In the genomic region with DNA sequence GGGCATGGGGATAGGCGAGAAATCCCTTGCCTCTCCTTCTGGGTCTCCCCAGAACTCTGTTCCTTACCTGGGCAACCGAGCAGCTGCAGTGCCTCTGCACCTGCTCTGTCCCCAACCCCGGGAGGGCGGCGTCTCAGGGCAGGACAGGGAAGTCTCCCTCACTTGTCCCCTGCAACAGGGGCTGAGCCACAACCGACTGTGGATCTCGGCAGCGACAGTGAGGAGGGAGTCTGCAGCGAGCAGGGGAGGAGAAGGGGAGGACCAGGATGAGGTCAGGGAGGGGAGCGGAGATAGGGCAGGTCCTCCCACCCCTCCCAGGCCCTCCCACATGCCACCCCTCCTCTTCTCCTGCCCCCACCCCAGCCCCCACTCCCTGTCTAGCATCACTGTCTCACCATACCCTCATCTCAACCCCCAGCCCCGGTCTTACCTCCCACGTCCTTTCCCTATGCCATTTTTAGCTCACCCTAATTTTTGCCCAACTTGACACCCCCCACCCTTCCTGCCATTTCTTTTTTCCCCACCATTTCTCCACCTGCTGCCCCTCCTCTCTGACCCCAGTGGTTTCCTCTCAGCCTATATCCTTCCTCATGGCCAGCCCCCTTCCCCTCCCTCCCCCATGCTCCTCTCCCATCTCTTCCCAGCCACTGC, we compare ENCODE assay signal across 1 cellular context.
TF ChIP-seq lines count a peak whose summit lies in the region.

A gene with protein sequence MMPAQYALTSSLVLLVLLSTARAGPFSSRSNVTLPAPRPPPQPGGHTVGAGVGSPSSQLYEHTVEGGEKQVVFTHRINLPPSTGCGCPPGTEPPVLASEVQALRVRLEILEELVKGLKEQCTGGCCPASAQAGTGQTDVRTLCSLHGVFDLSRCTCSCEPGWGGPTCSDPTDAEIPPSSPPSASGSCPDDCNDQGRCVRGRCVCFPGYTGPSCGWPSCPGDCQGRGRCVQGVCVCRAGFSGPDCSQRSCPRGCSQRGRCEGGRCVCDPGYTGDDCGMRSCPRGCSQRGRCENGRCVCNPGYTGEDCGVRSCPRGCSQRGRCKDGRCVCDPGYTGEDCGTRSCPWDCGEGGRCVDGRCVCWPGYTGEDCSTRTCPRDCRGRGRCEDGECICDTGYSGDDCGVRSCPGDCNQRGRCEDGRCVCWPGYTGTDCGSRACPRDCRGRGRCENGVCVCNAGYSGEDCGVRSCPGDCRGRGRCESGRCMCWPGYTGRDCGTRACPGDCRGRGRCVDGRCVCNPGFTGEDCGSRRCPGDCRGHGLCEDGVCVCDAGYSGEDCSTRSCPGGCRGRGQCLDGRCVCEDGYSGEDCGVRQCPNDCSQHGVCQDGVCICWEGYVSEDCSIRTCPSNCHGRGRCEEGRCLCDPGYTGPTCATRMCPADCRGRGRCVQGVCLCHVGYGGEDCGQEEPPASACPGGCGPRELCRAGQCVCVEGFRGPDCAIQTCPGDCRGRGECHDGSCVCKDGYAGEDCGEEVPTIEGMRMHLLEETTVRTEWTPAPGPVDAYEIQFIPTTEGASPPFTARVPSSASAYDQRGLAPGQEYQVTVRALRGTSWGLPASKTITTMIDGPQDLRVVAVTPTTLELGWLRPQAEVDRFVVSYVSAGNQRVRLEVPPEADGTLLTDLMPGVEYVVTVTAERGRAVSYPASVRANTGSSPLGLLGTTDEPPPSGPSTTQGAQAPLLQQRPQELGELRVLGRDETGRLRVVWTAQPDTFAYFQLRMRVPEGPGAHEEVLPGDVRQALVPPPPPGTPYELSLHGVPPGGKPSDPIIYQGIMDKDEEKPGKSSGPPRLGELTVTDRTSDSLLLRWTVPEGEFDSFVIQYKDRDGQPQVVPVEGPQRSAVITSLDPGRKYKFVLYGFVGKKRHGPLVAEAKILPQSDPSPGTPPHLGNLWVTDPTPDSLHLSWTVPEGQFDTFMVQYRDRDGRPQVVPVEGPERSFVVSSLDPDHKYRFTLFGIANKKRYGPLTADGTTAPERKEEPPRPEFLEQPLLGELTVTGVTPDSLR (N-terminal part only) (minus strand): TSS at position 225 of the 651 bp plus-strand sequence. CDS start 11,140 bp downstream, outside the sequence.

TF ChIP-seq in SK-N-SH, 30 proteins besides CTCF, POLR2A, EP300 and RAD21:
- no peak for TF ChIP-seq EZH2phosphoT487 (IDR thresholded peaks at IDR 0.05; ENCODE audit: borderline replicate concordance, low read depth)
- no peak for TF ChIP-seq NFIC (IDR thresholded peaks at IDR 0.05; ENCODE audit: borderline replicate concordance)
- TF ChIP-seq, protein P1, sequence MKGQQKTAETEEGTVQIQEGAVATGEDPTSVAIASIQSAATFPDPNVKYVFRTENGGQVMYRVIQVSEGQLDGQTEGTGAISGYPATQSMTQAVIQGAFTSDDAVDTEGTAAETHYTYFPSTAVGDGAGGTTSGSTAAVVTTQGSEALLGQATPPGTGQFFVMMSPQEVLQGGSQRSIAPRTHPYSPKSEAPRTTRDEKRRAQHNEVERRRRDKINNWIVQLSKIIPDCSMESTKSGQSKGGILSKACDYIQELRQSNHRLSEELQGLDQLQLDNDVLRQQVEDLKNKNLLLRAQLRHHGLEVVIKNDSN (IDR thresholded peaks at IDR 0.05; ENCODE audit: borderline replicate concordance, low read depth): no peak
- no peak for TF ChIP-seq FOXJ3 (CRISPR knock-in tag; IDR thresholded peaks at IDR 0.05)
- no peak for TF ChIP-seq MEF2A (IDR thresholded peaks at IDR 0.05; ENCODE audit: borderline replicate concordance, low read depth)
